In genomic region chr12:18383203-18383602, GRCh38 we compare ENCODE assay signal across 8 cellular contexts.
DNase-seq lines count a peak whose midpoint lies in the region; ATAC-seq and TF ChIP-seq lines count a peak whose summit lies in the region.

No MANE protein-coding gene starts in this region.

- peak overlapping the region; percentile 91 for H3K27ac Mint-ChIP-seq in osteocyte (ENCODE audit: unreplicated experiment)

- TF ChIP-seq CTCF in RWPE1 (conservative IDR thresholded peaks at IDR 0.05; ENCODE audit: low read depth) (no peak), fibroblast of mammary gland (conservative IDR thresholded peaks at IDR 0.05; ENCODE audit: control insufficient read depth, insufficient read depth, low read depth, low read length) (no peak), osteocyte (IDR thresholded peaks at IDR 0.05) (no peak)

- no peak overlapping the region for H3K4me3 ChIP-seq in fibroblast of mammary gland (ENCODE audit: control insufficient read depth, low read depth, low read length)

- no peaks in the 10 kb centered on the region for H3K9me3 Mint-ChIP-seq in osteocyte (ENCODE audit: unreplicated experiment)

- CTCF ChIA-PET in RWPE1 (lab: Yijun Ruan, JAX): interaction anchor here (0.7 kb wide), 1 partner anchor 11 kb away, joined by 3 read pairs; no protein-coding TSS in a partner anchor

- POLR2A ChIA-PET in RWPE1 (lab: Yijun Ruan, JAX; ENCODE audit: low non-redundant PET): no interaction called here

- no peaks in the 10 kb centered on the region for H3K36me3 Mint-ChIP-seq in osteocyte (ENCODE audit: unreplicated experiment)

- DNase-seq in GM04503 (ENCODE audit: low read depth) (peak; percentile 87), RWPE1 (ENCODE audit: low spot score) (peak; percentile 51), fibroblast of mammary gland (ENCODE audit: low read depth) (peak; percentile 78), osteocyte (ENCODE audit: extremely low spot score, unreplicated experiment) (no peak), cortex of kidney (lab: John Stamatoyannopoulos, UW) (no peak), NCI-H1417 treated with DMSO at 0.1 percent for 48 hours (lab: John Stamatoyannopoulos, UW) (no peak), NCI-H2081 (lab: John Stamatoyannopoulos, UW) (no peak)

- peak overlapping the region; percentile 10 for H3K4me3 Mint-ChIP-seq in osteocyte (ENCODE audit: unreplicated experiment)

- H3K27ac ChIP-seq in RWPE1: no peak overlapping the region

- H3K4me1 Mint-ChIP-seq in osteocyte (ENCODE audit: unreplicated experiment): peaks cover 33% of the 10 kb centered on the region

- H3K27me3 Mint-ChIP-seq in osteocyte (ENCODE audit: unreplicated experiment): no peaks in the 10 kb centered on the region

- no peak for ATAC-seq in GM21423 (IDR thresholded peaks at IDR 0.05; ENCODE audit: unreplicated experiment)

Comparison
In these comparisons a context has a peak if more than half of its experiments do, and no peak if none do; other contexts are left out.
1. DNase-seq: peak in GM04503 (single experiment), RWPE1 (single experiment) and fibroblast of mammary gland (single experiment); none in osteocyte (single experiment), cortex of kidney (single experiment), NCI-H1417 treated with DMSO at 0.1 percent for 48 hours (single experiment) and NCI-H2081 (0 of 2).